ENCODE assay signal across 16 cellular contexts in genomic region chr9:77595426-77596051, GRCh38. TPM values are rescaled to one million over a fixed set of nuclear protein-coding genes. Genes with fewer than 3 reads are reported as not detected.
DNase-seq lines count a peak whose midpoint lies in the region; ATAC-seq, FAIRE-seq and TF ChIP-seq lines count a peak whose summit lies in the region.
"Had no signal": no experiment of that assay in that cellular context is flagged by ENCODE, and none has a peak within 500 bp of the region (broad histone marks: within the 10 kb centered on the region; RNA-seq: fewer than 3 reads in every experiment).

No MANE protein-coding gene starts in this region.

- 54% methylated on average over 7 of the region's 7 CpGs for WGBS in liver
- WGBS in HepG2 (ENCODE audit: low lambda C conversion rate), result 53% methylated on average over 7 of the region's 7 CpGs
- WGBS in H9 (ENCODE audit: extremely low coverage, insufficient read length, low lambda C conversion rate), result no CpG with 5 or more reads among the region's 7 CpGs

- TF ChIP-seq POLR2A in HepG2 (IDR thresholded peaks at IDR 0.05; ENCODE audit: insufficient read depth in 1 of 2, low read depth in 2 of 2, low read length in 2 of 2), result no peak

- H2AK5ac ChIP-seq in H9 (ENCODE audit: insufficient read length, low read length), result no peak overlapping the region

- H3K23ac ChIP-seq in H9 (ENCODE audit: insufficient read length, low read depth, low read length), result no peak overlapping the region

- H2BK5ac ChIP-seq in H9 (ENCODE audit: insufficient read length, low read length), result no peak overlapping the region

- H2BK15ac ChIP-seq in H9 (ENCODE audit: low read depth, low read length), result no peak overlapping the region

- in situ Hi-C loops in HepG2 (cut with HindIII; ENCODE audit: extremely low pct_ligation_motif_present, low pct_unique_long_range_greater_than_20kb), result no loop called here

- no peak overlapping the region for H2BK20ac ChIP-seq in H9 (ENCODE audit: low read depth, low read length, poor library complexity, severe bottlenecking)

- no peak overlapping the region for H3K56ac ChIP-seq in H9 (ENCODE audit: insufficient read length, low read depth, low read length)

- no peak overlapping the region for H3K4me3 ChIP-seq in liver (ENCODE audit: low read depth in 1 of 3, low read length in 3 of 3)
- no peak overlapping the region for H3K4me3 ChIP-seq in HepG2 (replicated peaks in 1 of 3; ENCODE audit: insufficient read depth in 1 of 3, low read depth in 2 of 3, low read length in 3 of 3)
- H3K4me3 ChIP-seq in left ventricle myocardium inferior, result no peak overlapping the region

- no peaks in the 10 kb centered on the region for H3K79me1 ChIP-seq in H9 (ENCODE audit: insufficient read depth, low read depth, low read length, poor library complexity, severe bottlenecking)

- H3K4me3 Mint-ChIP-seq in MCF 10A (ENCODE audit: unreplicated experiment) (no peak overlapping the region), H9 (no peak overlapping the region)
- H3K4me3 Mint-ChIP-seq: activated CD8-positive, alpha-beta T cell treated with anti-CD3 and anti-CD28 coated beads for 36 hours; stimulated activated effector memory CD8-positive, alpha-beta T cell treated with anti-CD3 and anti-CD28 coated beads, Interleukin-12 subunit alpha, Interleukin-12 subunit beta, amount 100 ng/mL, for 72 hours had no signal

- H3K9me3 ChIP-seq in liver (ENCODE audit: control insufficient read depth in 4 of 4, low read length in 3 of 4) (no peaks in the 10 kb centered on the region), HepG2 (ENCODE audit: low read length) (no peaks in the 10 kb centered on the region), left ventricle myocardium inferior (replicated peaks) (no peaks in the 10 kb centered on the region), H9 (ENCODE audit: control insufficient read depth, low read depth, low read length) (no peaks in the 10 kb centered on the region)

- no peak overlapping the region for H4K91ac ChIP-seq in H9 (ENCODE audit: insufficient read length, low read depth, low read length)

- BruUV-seq in HepG2 (replicated peaks; lab: Mats Ljungman, UMichigan) (no TSS peak), MCF 10A (replicated peaks; lab: Mats Ljungman, UMichigan) (no TSS peak)

- no peak overlapping the region for H3T11ph ChIP-seq in H9 (ENCODE audit: low read length)

- no peak overlapping the region for H4K8ac ChIP-seq in H9 (replicated peaks; ENCODE audit: insufficient read length, low read depth, low read length)

- H2BK120ac ChIP-seq in H9 (ENCODE audit: low read depth, low read length, poor library complexity, severe bottlenecking), result no peak overlapping the region

- H3K23me2 ChIP-seq in H9 (ENCODE audit: insufficient read length, low read depth, low read length, poor library complexity, severe bottlenecking), result no peaks in the 10 kb centered on the region

- DNase-seq in HepG2 (ENCODE audit: low spot score), result no peak
- no peak for DNase-seq in left ventricle myocardium inferior
- DNase-seq in MCF 10A (ENCODE audit: unreplicated experiment), result no peak
- DNase-seq in midbrain (lab: John Stamatoyannopoulos, UW), result no peak
- DNase-seq in H9, result no peak
- DNase-seq: activated gamma-delta T cell; stimulated activated CD4-positive, alpha-beta T cell treated with anti-CD3 and anti-CD28 coated beads, Interleukin-2, amount 100 ng/mL, for 24 hours had no signal

- no peak overlapping the region for H2BK12ac ChIP-seq in H9 (ENCODE audit: insufficient read length, low read depth, low read length)

- CTCF ChIA-PET in HepG2 (lab: Yijun Ruan, JAX; ENCODE audit: low intra/inter-chr PET ratio, low total read pairs), result no interaction called here
- CTCF ChIA-PET in MCF 10A (lab: Yijun Ruan, JAX), result interaction anchor here (0.7 kb wide), 1 partner anchor 100 kb away, joined by 3 read pairs; no protein-coding TSS in a partner anchor

- no peak overlapping the region for H3K18ac ChIP-seq in H9 (ENCODE audit: insufficient read length, low read depth, low read length)

- H3K36me3 ChIP-seq in liver (ENCODE audit: control insufficient read depth in 4 of 4, insufficient read depth in 3 of 4, low read depth in 1 of 4, low read length in 3 of 4) (no peaks in the 10 kb centered on the region), HepG2 (replicated peaks in 1 of 2; ENCODE audit: control insufficient read depth in 1 of 2, insufficient read depth in 2 of 2, low read length in 2 of 2) (no peaks in the 10 kb centered on the region), left ventricle myocardium inferior (no peaks in the 10 kb centered on the region)

- intact Hi-C loops in HepG2 (cut with micrococcal nuclease; ENCODE audit: unreplicated experiment) (no loop called here), left ventricle myocardium inferior (cut with micrococcal nuclease) (loop anchor here (5.0 to 10.0 kb wide), 2 partner anchors 49 to 78 kb away; partner anchors contain the start of gene GNA14), MCF 10A (cut with micrococcal nuclease) (no loop called here)

- no peaks in the 10 kb centered on the region for H3K27me3 ChIP-seq in liver (ENCODE audit: control insufficient read depth in 4 of 4, insufficient read depth in 4 of 4, low read length in 3 of 4)
- no peaks in the 10 kb centered on the region for H3K27me3 ChIP-seq in HepG2 (ENCODE audit: control insufficient read depth in 1 of 2, insufficient read depth in 2 of 2, low read length in 2 of 2)
- no peaks in the 10 kb centered on the region for H3K27me3 ChIP-seq in left ventricle myocardium inferior (ENCODE audit: low read depth)
- H3K27me3 ChIP-seq in H9 (ENCODE audit: insufficient read depth, low read length), result no peaks in the 10 kb centered on the region

- no peaks in the 10 kb centered on the region for H3K36me3 Mint-ChIP-seq in MCF 10A (ENCODE audit: insufficient read depth, unreplicated experiment)
- H3K36me3 Mint-ChIP-seq in H9 (ENCODE audit: insufficient read depth in 1 of 3, low read depth in 3 of 3), result no peaks in the 10 kb centered on the region
- H3K36me3 Mint-ChIP-seq: stimulated activated effector memory CD8-positive, alpha-beta T cell treated with anti-CD3 and anti-CD28 coated beads, Interleukin-12 subunit alpha, Interleukin-12 subunit beta, amount 100 ng/mL, for 72 hours had no signal

- no peak for TF ChIP-seq CTCF in liver (IDR thresholded peaks at IDR 0.05; ENCODE audit: low read depth, low read length, missing input control)
- no peak for TF ChIP-seq CTCF in HepG2 (CRISPR knock-in tag; IDR thresholded peaks at IDR 0.05)
- TF ChIP-seq CTCF in left ventricle myocardium inferior (IDR thresholded peaks at IDR 0.05; ENCODE audit: borderline replicate concordance), result no peak
- no peak for TF ChIP-seq CTCF in MCF 10A (IDR thresholded peaks at IDR 0.05; ENCODE audit: unreplicated experiment)
- TF ChIP-seq CTCF in H9 (conservative IDR thresholded peaks at IDR 0.05), result no peak

- ATAC-seq in HepG2 (no peak), SK-N-SH treated with all-trans-retinoic acid at 6 μM for 48 hours (peak; percentile 31; the same call in 1 of the 3 replicates), GM18861 (IDR thresholded peaks at IDR 0.05; ENCODE audit: unreplicated experiment) (no peak)
- ATAC-seq: activated CD8-positive, alpha-beta T cell treated with anti-CD3 and anti-CD28 coated beads for 36 hours; stimulated activated effector memory CD8-positive, alpha-beta T cell treated with anti-CD3 and anti-CD28 coated beads, Interleukin-12 subunit alpha, Interleukin-12 subunit beta, amount 100 ng/mL, for 72 hours had no signal

- no peak overlapping the region for H4K5ac ChIP-seq in H9 (ENCODE audit: insufficient read length, low read depth, low read length)

- H3K9ac ChIP-seq in liver (ENCODE audit: low read depth in 1 of 2, low read length in 2 of 2) (no peak overlapping the region), HepG2 (ENCODE audit: insufficient read depth, low read depth, low read length) (no peak overlapping the region), H9 (ENCODE audit: extremely low read depth, insufficient read length, low read length) (no peak overlapping the region)
- H3K9ac ChIP-seq: parathyroid adenoma had no signal

- H3K9me3 Mint-ChIP-seq in MCF 10A (ENCODE audit: unreplicated experiment) (no peaks in the 10 kb centered on the region), H9 (no peaks in the 10 kb centered on the region)
- H3K9me3 Mint-ChIP-seq: activated CD8-positive, alpha-beta T cell treated with anti-CD3 and anti-CD28 coated beads for 36 hours; stimulated activated effector memory CD8-positive, alpha-beta T cell treated with anti-CD3 and anti-CD28 coated beads, Interleukin-12 subunit alpha, Interleukin-12 subunit beta, amount 100 ng/mL, for 72 hours had no signal

- H3K4me2 ChIP-seq in HepG2 (ENCODE audit: low read depth, low read length) (no peak overlapping the region), H9 (ENCODE audit: insufficient read depth, insufficient read length, low read length) (no peak overlapping the region)

- no peak for TF ChIP-seq EP300 in HepG2 (IDR thresholded peaks at IDR 0.05; ENCODE audit: low read depth in 2 of 2, low read length in 2 of 2)
- no peak for TF ChIP-seq EP300 in HepG2 (CRISPR knock-in tag; IDR thresholded peaks at IDR 0.05; ENCODE audit: borderline replicate concordance)

- H3K4me1 ChIP-seq in liver (ENCODE audit: control insufficient read depth in 4 of 4, insufficient read depth in 4 of 4, low read length in 3 of 4), result no peaks in the 10 kb centered on the region
- H3K4me1 ChIP-seq in HepG2 (ENCODE audit: insufficient read depth, low read length), result no peaks in the 10 kb centered on the region
- peaks cover 57% of the 10 kb centered on the region for H3K4me1 ChIP-seq in left ventricle myocardium inferior
- peaks cover 6% of the 10 kb centered on the region; the same call in 1 of the 2 replicates for H3K4me1 ChIP-seq in H9 (ENCODE audit: insufficient read depth, low read length)
- H3K4me1 ChIP-seq: parathyroid adenoma had no signal

- H3K27ac Mint-ChIP-seq in MCF 10A (ENCODE audit: low read depth, unreplicated experiment) (no peak overlapping the region), H9 (no peak overlapping the region)
- H3K27ac Mint-ChIP-seq: activated CD8-positive, alpha-beta T cell treated with anti-CD3 and anti-CD28 coated beads for 36 hours; stimulated activated effector memory CD8-positive, alpha-beta T cell treated with anti-CD3 and anti-CD28 coated beads, Interleukin-12 subunit alpha, Interleukin-12 subunit beta, amount 100 ng/mL, for 72 hours had no signal

- POLR2A ChIA-PET in HepG2 (lab: Yijun Ruan, JAX) (no interaction called here), MCF 10A (lab: Yijun Ruan, JAX) (interaction anchor here (1.2 kb wide), 1 partner anchor 14 kb away, joined by 3 read pairs; no protein-coding TSS in a partner anchor)

- H3K4ac ChIP-seq in H9 (ENCODE audit: low read depth, low read length), result no peak overlapping the region

- H3K27ac ChIP-seq in liver (ENCODE audit: low read depth in 1 of 2, low read length in 2 of 2), result no peak overlapping the region
- H3K27ac ChIP-seq in HepG2 (ENCODE audit: extremely low read length, insufficient read depth, low read length), result no peak overlapping the region
- peak overlapping the region; percentile 77 for H3K27ac ChIP-seq in left ventricle myocardium inferior (replicated peaks)
- H3K27ac ChIP-seq in H9 (ENCODE audit: insufficient read length, low read depth, low read length), result no peak overlapping the region
- H3K27ac ChIP-seq: parathyroid adenoma had no signal

- H3K4me1 Mint-ChIP-seq in MCF 10A (ENCODE audit: insufficient read depth, unreplicated experiment) (no peaks in the 10 kb centered on the region), H9 (peaks cover 3 to 24% of the 10 kb centered on the region in 2 experiments)
- H3K4me1 Mint-ChIP-seq: stimulated activated effector memory CD8-positive, alpha-beta T cell treated with anti-CD3 and anti-CD28 coated beads, Interleukin-12 subunit alpha, Interleukin-12 subunit beta, amount 100 ng/mL, for 72 hours had no signal

- no peaks in the 10 kb centered on the region for H3K79me2 ChIP-seq in HepG2 (ENCODE audit: insufficient read depth, low read length)
- H3K79me2 ChIP-seq in H9 (ENCODE audit: insufficient read depth, low read length), result peaks cover 1% of the 10 kb centered on the region; the same call in 1 of the 2 replicates
- H3K79me2 ChIP-seq: parathyroid adenoma had no signal

- no peaks in the 10 kb centered on the region for H3K27me3 Mint-ChIP-seq in MCF 10A (ENCODE audit: insufficient read depth, unreplicated experiment)
- no peaks in the 10 kb centered on the region; the same call in 1 of the 2 replicates for H3K27me3 Mint-ChIP-seq in H9 (ENCODE audit: low read depth)
- H3K27me3 Mint-ChIP-seq: activated CD8-positive, alpha-beta T cell treated with anti-CD3 and anti-CD28 coated beads for 36 hours had no signal

- H4K20me1 ChIP-seq in HepG2 (ENCODE audit: insufficient read depth, low read length), result no peaks in the 10 kb centered on the region
- H4K20me1 ChIP-seq in H9 (ENCODE audit: control insufficient read depth, insufficient read depth, insufficient read length), result no peaks in the 10 kb centered on the region

- H2AFZ ChIP-seq in HepG2 (ENCODE audit: low read length) (no peak overlapping the region), H9 (ENCODE audit: low read length) (no peak overlapping the region)
- H2AFZ ChIP-seq: parathyroid adenoma had no signal

- no peak for FAIRE-seq in HepG2 (lab: Jason Lieb, UNC)
- FAIRE-seq: GM12891 had no signal

- TF ChIP-seq RAD21 in liver (IDR thresholded peaks at IDR 0.05) (peak in 1 of 2 donors; percentile 36), HepG2 (CRISPR knock-in tag; IDR thresholded peaks at IDR 0.05) (no peak)

- H3K14ac ChIP-seq in H9 (ENCODE audit: insufficient read depth, low read length), result no peak overlapping the region

RNA-seq across cellular contexts. Expression of gene GNA14, which starts 52.6 kb away (rescaled TPM):
- 1 to 10 TPM; 1.1 to 5.4 TPM for total RNA-seq in liver
- 1 to 10 TPM; 2.6 to 3.3 TPM for polyA plus RNA-seq in liver
- total RNA-seq in HepG2 (2016; rRNA removed; fragmentation: Illumina TruSeq; extraction: Trizol), result not detected in 2 replicates
- total RNA-seq in HepG2 (2016; cell fraction: cytosol; rRNA removed; fragmentation: Illumina TruSeq; extraction: Trizol; ENCODE audit: low read depth), result not detected in 2 replicates
- total RNA-seq in HepG2 (2016; cell fraction: insoluble cytoplasmic fraction; rRNA removed; fragmentation: Illumina TruSeq; extraction: Trizol), result not detected in 2 replicates
- total RNA-seq in HepG2 (2016; cell fraction: membrane; rRNA removed; fragmentation: Illumina TruSeq; extraction: Trizol), result not detected in 2 replicates
- not detected in 2 replicates for total RNA-seq in HepG2 (2016; cell fraction: nucleus; rRNA removed; fragmentation: Illumina TruSeq; extraction: Trizol)
- polyA plus RNA-seq in HepG2 (2011; rRNA removed), result not detected in 2 replicates
- polyA plus RNA-seq in HepG2 (2011; cell fraction: cytosol; rRNA removed), result 0.04 and 0.09 TPM in 2 replicates
- polyA plus RNA-seq in HepG2 (2011; cell fraction: nucleus; rRNA removed), result 0.06 and 0.09 TPM in 2 replicates
- polyA plus RNA-seq in HepG2 (2012), result not detected in 2 replicates
- polyA plus RNA-seq in HepG2 (2016; cell fraction: cytosol; fragmentation: Illumina TruSeq; extraction: Trizol; ENCODE audit: low read depth), result not detected in 2 replicates
- 0.09 TPM in 1 of 2 replicates, not detected in the other for polyA plus RNA-seq in HepG2 (2016; cell fraction: insoluble cytoplasmic fraction; fragmentation: Illumina TruSeq; extraction: Trizol; ENCODE audit: low read depth)
- not detected in 2 replicates for polyA plus RNA-seq in HepG2 (2016; cell fraction: membrane; fragmentation: Illumina TruSeq; extraction: Trizol; ENCODE audit: low read depth)
- polyA plus RNA-seq in HepG2 (2016; cell fraction: nucleus; fragmentation: Illumina TruSeq; extraction: Trizol; ENCODE audit: insufficient read depth, low read depth), result not detected in 2 replicates
- polyA minus RNA-seq in HepG2 (2011; rRNA and poly(A)+ RNA removed; ENCODE audit: low replicate concordance), result not detected in 2 replicates
- not detected in 2 replicates for polyA minus RNA-seq in HepG2 (2011; cell fraction: cytosol; rRNA and poly(A)+ RNA removed)
- polyA minus RNA-seq in HepG2 (2011; cell fraction: nucleus; rRNA and poly(A)+ RNA removed), result not detected in 2 replicates
- 2.2 TPM for total RNA-seq in left ventricle myocardium inferior
- not detected in 2 replicates for total RNA-seq in MCF 10A (2022)
- total RNA-seq in H9 (2021), result 0.37 and 0.48 TPM in 2 replicates
- total RNA-seq: activated CD8-positive, alpha-beta T cell treated with anti-CD3 and anti-CD28 coated beads for 36 hours; mononuclear cell; T-helper 1 cell treated with Interleukin-12 subunit alpha and Interleukin-12 subunit beta and Interleukin-4 antibody, amounts not matched to agents 30 ng/mL and 1 ng/mL, for 36 hours had no signal
